ENCODE assay signal across 14 cellular contexts in the genomic region with DNA sequence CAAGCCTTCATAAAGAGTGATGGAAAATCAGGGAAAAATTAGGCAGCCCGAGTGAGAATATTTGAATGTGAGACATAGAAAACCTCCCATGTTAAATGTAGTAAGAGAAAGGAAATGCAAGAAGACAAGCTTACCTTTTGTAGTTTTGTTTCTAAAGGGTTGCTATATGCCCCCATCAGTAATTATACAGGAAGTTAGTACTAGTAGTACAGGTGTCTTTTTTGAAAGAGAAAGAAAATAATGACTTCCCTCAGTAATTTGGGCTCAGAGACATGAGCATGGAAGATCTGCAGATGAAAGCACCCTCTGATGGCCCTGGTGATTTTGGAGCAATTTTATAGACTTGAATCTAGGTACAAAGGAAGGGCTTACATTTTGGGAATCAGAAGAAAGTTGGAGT.
DNase-seq lines count a peak whose midpoint lies in the region; ATAC-seq and TF ChIP-seq lines count a peak whose summit lies in the region.
"Had no signal": no experiment of that assay in that cellular context is flagged by ENCODE, and none has a peak within 500 bp of the region (broad histone marks: within the 10 kb centered on the region; RNA-seq: fewer than 3 reads in every experiment).

No MANE protein-coding gene starts in this region.

- no peak overlapping the region; the same call in 1 of the 2 replicates for H4K5ac ChIP-seq in IMR-90 (ENCODE audit: low read depth, low read length)

- no peaks in the 10 kb centered on the region for H3K79me1 ChIP-seq in IMR-90 (ENCODE audit: low read depth in 1 of 2, low read length in 2 of 2)

- H3K9me3 Mint-ChIP-seq in CD14-positive monocyte: peaks cover 0 to 5% (median 0%) of the 10 kb centered on the region in 7 donors

- H3K4me2 ChIP-seq in DOHH2 (ENCODE audit: low read length): peak overlapping the region; percentile 35
- no peak overlapping the region for H3K4me2 ChIP-seq in IMR-90 (ENCODE audit: low read depth, low read length)

- no peak overlapping the region; the same call in 1 of the 2 replicates for H3K4ac ChIP-seq in IMR-90 (ENCODE audit: low read depth, low read length)

- CTCF ChIA-PET in IMR-90 (lab: Yijun Ruan, JAX): no interaction called here
- CTCF ChIA-PET in RWPE1 (lab: Yijun Ruan, JAX): interaction anchor here (0.5 kb wide), 1 partner anchor 88 kb away, joined by 3 read pairs; no protein-coding TSS in a partner anchor

- POLR2A ChIA-PET in IMR-90 (lab: Charles Lee; ENCODE audit: unreplicated experiment) (no interaction called here), RWPE1 (lab: Yijun Ruan, JAX; ENCODE audit: low non-redundant PET) (no interaction called here)

- H3K23ac ChIP-seq in IMR-90 (ENCODE audit: low read depth, low read length): no peak overlapping the region

- H2BK15ac ChIP-seq in IMR-90 (ENCODE audit: low read depth, low read length): no peak overlapping the region

- peak overlapping the region; percentile 35; the same call in 1 of the 2 replicates for H3K18ac ChIP-seq in IMR-90 (ENCODE audit: low read depth, low read length)

- H3K27ac ChIP-seq in DOHH2 (ENCODE audit: low read depth, low read length) (peak overlapping the region; percentile 39), IMR-90 (ENCODE audit: insufficient read depth, low read length) (no peak overlapping the region), RWPE1 (no peak overlapping the region)
- H3K27ac ChIP-seq: ovary, uterus had no signal

- intact Hi-C loops in IMR-90 (cut with micrococcal nuclease): no loop called here
- intact Hi-C loops in CD14-positive monocyte (cut with micrococcal nuclease): no loop called here

- H3K9me2 ChIP-seq in DOHH2 (replicated peaks; ENCODE audit: control insufficient read depth, low read length): no peaks in the 10 kb centered on the region

- ATAC-seq in GM19397 (IDR thresholded peaks at IDR 0.05; ENCODE audit: unreplicated experiment) (peak; percentile 71), HG02884 (IDR thresholded peaks at IDR 0.05; ENCODE audit: unreplicated experiment) (peak; percentile 66), IMR-90 (ENCODE audit: low read depth) (no peak)
- ATAC-seq: activated T-helper 17 cell treated with anti-CD3 and anti-CD28 coated beads, Interleukin-2, amount 50 U/mL, for 72 hours; left lobe of liver had no signal

- H2AK5ac ChIP-seq in IMR-90 (ENCODE audit: low read depth, low read length): no peak overlapping the region

- no peaks in the 10 kb centered on the region for H3K9me1 ChIP-seq in IMR-90 (ENCODE audit: insufficient read depth, low read length)

- no peaks in the 10 kb centered on the region for H3K27me3 Mint-ChIP-seq in CD14-positive monocyte (ENCODE audit: low read depth in 3 of 3)
- H3K27me3 Mint-ChIP-seq: activated T-helper 17 cell treated with anti-CD3 and anti-CD28 coated beads, Interleukin-2, amount 50 U/mL, for 72 hours had no signal

- H3K27me3 ChIP-seq in DOHH2 (ENCODE audit: control insufficient read depth, low read length): no peaks in the 10 kb centered on the region
- H3K27me3 ChIP-seq in IMR-90 (ENCODE audit: control insufficient read depth, insufficient read depth, low read length): no peaks in the 10 kb centered on the region
- H3K27me3 ChIP-seq: ovary, uterus had no signal

- WGBS in IMR-90 (ENCODE audit: extremely low coverage in 2 of 2, insufficient read length in 1 of 2), 2 experiments: no CpG with 5 or more reads among the region's 1 CpG

- H4K20me1 ChIP-seq in DOHH2 (ENCODE audit: control insufficient read depth, insufficient read depth, low read depth, low read length) (no peaks in the 10 kb centered on the region), IMR-90 (ENCODE audit: insufficient read depth, low read length) (no peaks in the 10 kb centered on the region)

- no peaks in the 10 kb centered on the region; the same call in 1 of the 2 replicates for H3F3A ChIP-seq in DOHH2 (ENCODE audit: control insufficient read depth, insufficient read depth)

- no peak overlapping the region for H3K56ac ChIP-seq in IMR-90 (ENCODE audit: extremely low read depth, insufficient read depth, low read length)

- H3K4me1 Mint-ChIP-seq in CD14-positive monocyte: no peaks in the 10 kb centered on the region

- in situ Hi-C loops in IMR-90 (cut with MboI; ENCODE audit: low sequenced_read_pairs): no loop called here

- BruUV-seq in IMR-90 (replicated peaks; lab: Mats Ljungman, UMichigan): no TSS peak

- H3K27ac Mint-ChIP-seq in CD14-positive monocyte: no peak overlapping the region
- H3K27ac Mint-ChIP-seq: activated T-helper 17 cell treated with anti-CD3 and anti-CD28 coated beads, Interleukin-2, amount 50 U/mL, for 72 hours had no signal

- no peak for DNase-seq in IMR-90
- no peak for DNase-seq in amygdala (lab: John Stamatoyannopoulos, UW)
- DNase-seq in DMS79 (lab: John Stamatoyannopoulos, UW): no peak
- no peak for DNase-seq in RWPE1 (ENCODE audit: low spot score)
- no peak for DNase-seq in CD14-positive monocyte (ENCODE audit: low spot score)
- DNase-seq: foreskin melanocyte, HFFc6, ovary, uterus had no signal

- H2AFZ ChIP-seq in IMR-90 (replicated peaks; ENCODE audit: low read length, poor library complexity): no peak overlapping the region

- H3K14ac ChIP-seq in IMR-90 (replicated peaks; ENCODE audit: low read depth, low read length): no peak overlapping the region

- no peak overlapping the region for H3K4me3 Mint-ChIP-seq in CD14-positive monocyte
- H3K4me3 Mint-ChIP-seq: activated T-helper 17 cell treated with anti-CD3 and anti-CD28 coated beads, Interleukin-2, amount 50 U/mL, for 72 hours; HFFc6 had no signal

- peaks cover 27% of the 10 kb centered on the region for H3K36me3 ChIP-seq in DOHH2 (ENCODE audit: control insufficient read depth, low read length)
- H3K36me3 ChIP-seq in IMR-90 (ENCODE audit: control insufficient read depth, insufficient read depth, low read length): no peaks in the 10 kb centered on the region
- H3K36me3 ChIP-seq: ovary, uterus had no signal

- TF ChIP-seq CTCF in DOHH2 (IDR thresholded peaks at IDR 0.05; ENCODE audit: low read depth, low read length, poor library complexity, severe bottlenecking): no peak
- no peak for TF ChIP-seq CTCF in IMR-90 (conservative IDR thresholded peaks at IDR 0.05; ENCODE audit: low read depth, low read length)
- no peak for TF ChIP-seq CTCF in RWPE1 (conservative IDR thresholded peaks at IDR 0.05; ENCODE audit: low read depth)
- no peak for TF ChIP-seq CTCF in CD14-positive monocyte (IDR thresholded peaks at IDR 0.05)

- no peak overlapping the region for H2BK20ac ChIP-seq in IMR-90 (ENCODE audit: low read depth, low read length)

- TF ChIP-seq POLR2A in IMR-90 (IDR thresholded peaks at IDR 0.05; ENCODE audit: low read depth, low read length): no peak

- no peak overlapping the region for H4K91ac ChIP-seq in IMR-90 (ENCODE audit: insufficient read depth, low read depth, low read length)

- H3K79me2 ChIP-seq in DOHH2 (ENCODE audit: control insufficient read depth, low read length): no peaks in the 10 kb centered on the region; the same call in 1 of the 2 replicates

- H3K36me3 Mint-ChIP-seq in CD14-positive monocyte: peaks cover 13 to 39% of the 10 kb centered on the region in 2 donors

- H2AK9ac ChIP-seq in IMR-90 (replicated peaks; ENCODE audit: low read depth, low read length, poor library complexity): no peak overlapping the region

- no peak overlapping the region for H2BK120ac ChIP-seq in IMR-90 (ENCODE audit: low read depth, low read length)

- no peak overlapping the region for H3K9ac ChIP-seq in IMR-90 (ENCODE audit: low read depth, low read length)

- no peak for TF ChIP-seq RAD21 in IMR-90 (IDR thresholded peaks at IDR 0.05; ENCODE audit: low read length)

- H3K9me3 ChIP-seq in DOHH2 (ENCODE audit: control insufficient read depth, insufficient read depth, low read length) (peaks cover 3% of the 10 kb centered on the region; the same call in 1 of the 2 replicates), IMR-90 (ENCODE audit: control insufficient read depth, insufficient read depth, low read length) (no peaks in the 10 kb centered on the region)
- H3K9me3 ChIP-seq: ovary, uterus had no signal

- H3K4me3 ChIP-seq in DOHH2 (ENCODE audit: low read length) (peak overlapping the region; percentile 15; the same call in 1 of the 2 replicates), IMR-90 (ENCODE audit: insufficient read depth, low read depth, low read length) (no peak overlapping the region)
- H3K4me3 ChIP-seq: ovary, uterus had no signal

- H4K8ac ChIP-seq in IMR-90 (ENCODE audit: low read depth in 2 of 2, low read length in 2 of 2): no peak overlapping the region

- peak overlapping the region; percentile 46 for H2BK5ac ChIP-seq in IMR-90 (ENCODE audit: low read depth, low read length, poor library complexity, severe bottlenecking)

- dilution Hi-C loops in IMR-90 (cut with HindIII; ENCODE audit: low sequenced_read_pairs, unreplicated experiment): no loop called here

- peaks cover 30% of the 10 kb centered on the region for H3K4me1 ChIP-seq in DOHH2 (ENCODE audit: control insufficient read depth, low read length)
- no peaks in the 10 kb centered on the region; the same call in 1 of the 2 replicates for H3K4me1 ChIP-seq in IMR-90 (ENCODE audit: control insufficient read depth, insufficient read depth, low read length)
- H3K4me1 ChIP-seq: uterus had no signal

TF ChIP-seq in IMR-90, 13 proteins besides CTCF, POLR2A, EP300 and RAD21:
- TF ChIP-seq FOS (IDR thresholded peaks at IDR 0.05; ENCODE audit: low read depth, low read length) (no peak), NFE2L2 (IDR thresholded peaks at IDR 0.05; ENCODE audit: low read depth, low read length) (no peak), MXI1 (IDR thresholded peaks at IDR 0.05; ENCODE audit: borderline replicate concordance, low read depth, low read length) (no peak), RFX5 (IDR thresholded peaks at IDR 0.05; ENCODE audit: low read depth, low read length) (no peak)
